ENCODE assay signal across 8 cellular contexts in genomic region chr17:68513932-68514331, GRCh38. TPM values are rescaled to one million over a fixed set of nuclear protein-coding genes. Genes with fewer than 3 reads are reported as not detected.
DNase-seq lines count a peak whose midpoint lies in the region; ATAC-seq and TF ChIP-seq lines count a peak whose summit lies in the region.

No MANE protein-coding gene starts in this region.

- H3K36me3 ChIP-seq in KMS-11 (ENCODE audit: insufficient read depth), result peaks cover 2% of the 10 kb centered on the region; the same call in 1 of the 2 replicates

- peak overlapping the region; percentile 99 for H3K4me3 Mint-ChIP-seq in natural killer cell

- no peaks in the 10 kb centered on the region for H3K9me3 Mint-ChIP-seq in natural killer cell

- H3K4me3 ChIP-seq in AG10803 (ENCODE audit: low read length), result peak overlapping the region; percentile 92
- H3K4me3 ChIP-seq in KMS-11 (IDR thresholded peaks at IDR 0.05; ENCODE audit: insufficient read depth, low read depth, low read length), result no peak overlapping the region
- H3K4me3 ChIP-seq in coronary artery, result peak overlapping the region; percentile 82

- H3K27ac Mint-ChIP-seq in natural killer cell, result peak overlapping the region; percentile 98

- H3K36me3 Mint-ChIP-seq in natural killer cell, result peaks cover 25% of the 10 kb centered on the region

- no peak for ATAC-seq in natural killer cell
- no peak for ATAC-seq in HG03469 (IDR thresholded peaks at IDR 0.05; ENCODE audit: unreplicated experiment)
- ATAC-seq in GM19035 (IDR thresholded peaks at IDR 0.05; ENCODE audit: unreplicated experiment), result no peak

- H3K27me3 ChIP-seq in KMS-11 (ENCODE audit: insufficient read depth, low read depth), result no peaks in the 10 kb centered on the region

- TF ChIP-seq CTCF in AG10803 (conservative IDR thresholded peaks at IDR 0.05; ENCODE audit: low read length) (no peak), KMS-11 (conservative IDR thresholded peaks at IDR 0.05; ENCODE audit: low read depth, low read length) (no peak), coronary artery (IDR thresholded peaks at IDR 0.05) (no peak), natural killer cell (IDR thresholded peaks at IDR 0.05) (no peak)

- intact Hi-C loops in natural killer cell (cut with micrococcal nuclease), result loop anchor here (5.0 kb wide), 1 partner anchor 1267 kb away; the partner anchor contains the start of gene HELZ

- H4K20me1 ChIP-seq in KMS-11 (ENCODE audit: insufficient read depth), result 0 out of 2 replicates have a peak, but pooled peaks cover 18% of the 10 kb centered on the region

- no peaks in the 10 kb centered on the region for H3K27me3 Mint-ChIP-seq in natural killer cell (ENCODE audit: low read depth in 2 of 2)

- H3K4me1 Mint-ChIP-seq in natural killer cell, result peaks cover 77 to 80% of the 10 kb centered on the region in 2 donors

- H3K27ac ChIP-seq in KMS-11 (no peak overlapping the region), coronary artery (peak overlapping the region; percentile 98 to 100)

- peaks cover 23% of the 10 kb centered on the region for H3K4me1 ChIP-seq in KMS-11 (ENCODE audit: low read depth, poor library complexity, severe bottlenecking)

- H2AFZ ChIP-seq in KMS-11 (ENCODE audit: low read depth), result no peak overlapping the region

- peak overlapping the region; percentile 68 for H3K4me2 ChIP-seq in KMS-11

- peak overlapping the region; percentile 86; the same call in 1 of the 2 replicates for H3K9ac ChIP-seq in KMS-11

- peaks cover 37% of the 10 kb centered on the region for H3K79me2 ChIP-seq in KMS-11 (ENCODE audit: insufficient read depth, low read depth)

- DNase-seq in AG10803 (ENCODE audit: low read depth), result no peak
- no peak for DNase-seq in coronary artery (ENCODE audit: low spot score)
- DNase-seq in natural killer cell, result no peak
- DNase-seq in NCI-H526 treated with DMSO at 0.1 percent for 48 hours (lab: John Stamatoyannopoulos, UW), result no peak
- DNase-seq in cortex of kidney (lab: John Stamatoyannopoulos, UW), result no peak

RNA-seq across cellular contexts. Expression of gene PRKAR1A, which starts 1.7 kb away (rescaled TPM):
- total RNA-seq in natural killer cell, result 100 to 1,000 TPM; 215 to 267 (median 234) TPM

RNA-seq across cellular contexts. Expression of gene WIPI1, which starts 56.6 kb away (rescaled TPM):
- 10 to 100 TPM; 29.0 to 41.4 (median 32.0) TPM for total RNA-seq in natural killer cell
